Comparison of ENCODE assay signal across 8 cellular contexts in genomic region chr19:19464339-19465098, GRCh38. TPM values are rescaled to one million over a fixed set of nuclear protein-coding genes. Genes with fewer than 3 reads are reported as not detected.
A peak's percentile ranks its signal among the peaks of the same experiment; 100 is the strongest.
DNase-seq lines count a peak whose midpoint lies in the region; ATAC-seq and TF ChIP-seq lines count a peak whose summit lies in the region.

No MANE protein-coding gene starts in this region.

- H3K27me3 ChIP-seq in cardiac muscle cell, result no peaks in the 10 kb centered on the region
- no peaks in the 10 kb centered on the region for H3K27me3 ChIP-seq in ectodermal cell (ENCODE audit: control insufficient read depth, insufficient read depth, low read length, poor library complexity, severe bottlenecking)
- no peaks in the 10 kb centered on the region for H3K27me3 ChIP-seq in mesenchymal stem cell (ENCODE audit: control insufficient read depth in 1 of 2, insufficient read depth in 1 of 2, low read length in 2 of 2)
- H3K27me3 ChIP-seq in upper lobe of left lung, result no peaks in the 10 kb centered on the region

- DNase-seq in cardiac muscle cell (ENCODE audit: low read depth in 1 of 2, low spot score in 1 of 2) (peak; percentile 76 to 80), left cardiac atrium (no peak), mesenchymal stem cell (peak; percentile 85), upper lobe of left lung (no peak), NCI-H1930 (lab: John Stamatoyannopoulos, UW) (no peak), RPMI8226 (no peak)

- TF ChIP-seq POLR2A in upper lobe of left lung (IDR thresholded peaks at IDR 0.05), result no peak

- no peak for TF ChIP-seq EP300 in upper lobe of left lung (IDR thresholded peaks at IDR 0.05)

- H3K4me3 ChIP-seq in cardiac muscle cell (no peak overlapping the region), ectodermal cell (ENCODE audit: insufficient read depth, low read depth, low read length) (no peak overlapping the region), mesenchymal stem cell (ENCODE audit: insufficient read depth in 1 of 2, low read depth in 1 of 2, low read length in 2 of 2) (no peak overlapping the region), upper lobe of left lung (no peak overlapping the region)

- no peak overlapping the region for H2AFZ ChIP-seq in mesenchymal stem cell (ENCODE audit: low read depth, low read length)

- H3K27ac ChIP-seq in cardiac muscle cell, result peak overlapping the region; percentile 95
- peak overlapping the region; percentile 92 for H3K27ac ChIP-seq in ectodermal cell (ENCODE audit: insufficient read depth, low read depth, low read length, poor library complexity, severe bottlenecking)
- H3K27ac ChIP-seq in mesenchymal stem cell (ENCODE audit: low read length, poor library complexity, severe bottlenecking), result peak overlapping the region; percentile 74
- H3K27ac ChIP-seq in upper lobe of left lung, result peak overlapping the region; percentile 78 to 92 (median 86)

- peaks cover 49% of the 10 kb centered on the region for H3K4me1 ChIP-seq in cardiac muscle cell (ENCODE audit: low read depth)
- peaks cover 52% of the 10 kb centered on the region for H3K4me1 ChIP-seq in ectodermal cell (ENCODE audit: control insufficient read depth, insufficient read depth, low read length)
- peaks cover 58% of the 10 kb centered on the region for H3K4me1 ChIP-seq in mesenchymal stem cell (ENCODE audit: control insufficient read depth, insufficient read depth, low read depth, low read length)
- H3K4me1 ChIP-seq in upper lobe of left lung, result peaks cover 51 to 57% (median 53%) of the 10 kb centered on the region in 4 donors

- H2AK5ac ChIP-seq in mesenchymal stem cell (ENCODE audit: low read length, severe bottlenecking), result peak overlapping the region; percentile 85

- H3K23ac ChIP-seq in mesenchymal stem cell (ENCODE audit: low read length in 2 of 2), result no peak overlapping the region

- peaks cover 20% of the 10 kb centered on the region for H3K79me1 ChIP-seq in mesenchymal stem cell (replicated peaks; ENCODE audit: low read length, poor library complexity, severe bottlenecking)

- H2BK5ac ChIP-seq in mesenchymal stem cell (ENCODE audit: low read depth, low read length, poor library complexity, severe bottlenecking), result no peak overlapping the region

- H3K14ac ChIP-seq in mesenchymal stem cell (ENCODE audit: low read length in 2 of 2), result peak overlapping the region in 1 of 2 experiments; percentile 13

- peak overlapping the region; percentile 40 to 69 for H2BK12ac ChIP-seq in mesenchymal stem cell (ENCODE audit: low read length in 2 of 2)

- H3K9me3 ChIP-seq in cardiac muscle cell (ENCODE audit: low read depth) (no peaks in the 10 kb centered on the region), ectodermal cell (ENCODE audit: control insufficient read depth, low read length) (peaks cover 11% of the 10 kb centered on the region), mesenchymal stem cell (ENCODE audit: control insufficient read depth, low read length) (peaks cover 24% of the 10 kb centered on the region), upper lobe of left lung (peaks cover 9 to 16% (median 11%) of the 10 kb centered on the region in 4 donors)

- peak overlapping the region; percentile 84 to 91 for H3K18ac ChIP-seq in mesenchymal stem cell (ENCODE audit: low read depth in 1 of 2, low read length in 2 of 2)

- H3K4ac ChIP-seq in mesenchymal stem cell (ENCODE audit: low read depth in 1 of 2, low read length in 2 of 2), result peak overlapping the region; percentile 91 to 93

- H4K8ac ChIP-seq in mesenchymal stem cell (ENCODE audit: low read length), result peak overlapping the region; percentile 93

- peak overlapping the region; percentile 93 for H4K91ac ChIP-seq in mesenchymal stem cell (ENCODE audit: low read length)

- H3K9ac ChIP-seq in mesenchymal stem cell (ENCODE audit: low read length), result peak overlapping the region; percentile 85

- 28 to 29% methylated on average over 13 of the region's 13 CpGs for WGBS in ectodermal cell, 2 experiments
- WGBS in mesenchymal stem cell, result 63% methylated on average over 12 of the region's 13 CpGs
- 51 to 62% methylated on average over 10 to 13 of the region's 13 CpGs for WGBS in upper lobe of left lung, 2 donors

- H3K4me2 ChIP-seq in mesenchymal stem cell (ENCODE audit: low read length, poor library complexity, severe bottlenecking), result no peak overlapping the region

- H2BK120ac ChIP-seq in mesenchymal stem cell (ENCODE audit: low read depth, low read length), result peak overlapping the region; percentile 86

- intact Hi-C loops in left cardiac atrium (cut with DNase I), result no loop called here

- no peaks in the 10 kb centered on the region for H3K36me3 ChIP-seq in cardiac muscle cell
- peaks cover 37% of the 10 kb centered on the region for H3K36me3 ChIP-seq in ectodermal cell (ENCODE audit: control insufficient read depth, insufficient read depth, low read length)
- H3K36me3 ChIP-seq in mesenchymal stem cell (ENCODE audit: control insufficient read depth in 1 of 2, insufficient read depth in 2 of 2, low read depth in 1 of 2, low read length in 2 of 2), result peaks cover 27 to 36% of the 10 kb centered on the region in 2 experiments
- peaks cover 7 to 36% (median 18%) of the 10 kb centered on the region in 4 donors for H3K36me3 ChIP-seq in upper lobe of left lung

- TF ChIP-seq CTCF in cardiac muscle cell (IDR thresholded peaks at IDR 0.05; ENCODE audit: low read depth, low read length), result no peak
- TF ChIP-seq CTCF in upper lobe of left lung (IDR thresholded peaks at IDR 0.05), result no peak

- ATAC-seq in left cardiac atrium, result no peak
- ATAC-seq in upper lobe of left lung (ENCODE audit: low FRiP score in 2 of 2), result no peak
- no peak for ATAC-seq in GM18519 (IDR thresholded peaks at IDR 0.05; ENCODE audit: low FRiP score, unreplicated experiment)

- H2BK15ac ChIP-seq in mesenchymal stem cell (ENCODE audit: low read depth, poor library complexity, severe bottlenecking), result peak overlapping the region; percentile 71

RNA-seq across cellular contexts. Expression of gene TSSK6, which starts 50.8 kb away (rescaled TPM):
- total RNA-seq in cardiac muscle cell (4.1 and 11.9 TPM in 2 replicates), left cardiac atrium (under 1 TPM; 0.50 to 0.88 TPM), upper lobe of left lung (1 to 10 TPM; 1.7 to 7.3 (median 3.1) TPM)
- polyA plus RNA-seq in cardiac muscle cell, result 0.60 and 1.5 TPM in 2 replicates
- 4.3 TPM for polyA plus RNA-seq in ectodermal cell (2013, experiment 1 of 4)
- 4.0 TPM for polyA plus RNA-seq in ectodermal cell (2013, experiment 2 of 4)
- 3.8 TPM for polyA plus RNA-seq in ectodermal cell (2013, experiment 3 of 4)
- polyA plus RNA-seq in ectodermal cell (2013, experiment 4 of 4), result 4.0 TPM
- 0.61 TPM for polyA plus RNA-seq in mesenchymal stem cell (2013, experiment 1 of 2)
- polyA plus RNA-seq in mesenchymal stem cell (2013, experiment 2 of 2), result 0.66 TPM

RNA-seq across cellular contexts. Expression of gene NDUFA13, which starts 51.5 kb away (rescaled TPM):
- total RNA-seq in cardiac muscle cell (119 and 172 TPM in 2 replicates), left cardiac atrium (100 to 1,000 TPM; 850 to 852 TPM), upper lobe of left lung (100 to 1,000 TPM in 3 of 6 donors, 10 to 100 TPM in 3; 24.3 to 305 (median 112) TPM)
- polyA plus RNA-seq in cardiac muscle cell, result 806 and 843 TPM in 2 replicates
- polyA plus RNA-seq in ectodermal cell (2013, experiment 1 of 4), result 234 TPM
- 244 TPM for polyA plus RNA-seq in ectodermal cell (2013, experiment 2 of 4)
- 220 TPM for polyA plus RNA-seq in ectodermal cell (2013, experiment 3 of 4)
- 240 TPM for polyA plus RNA-seq in ectodermal cell (2013, experiment 4 of 4)
- polyA plus RNA-seq in mesenchymal stem cell (2013, experiment 1 of 2), result 201 TPM
- polyA plus RNA-seq in mesenchymal stem cell (2013, experiment 2 of 2), result 201 TPM

RNA-seq across cellular contexts. Expression of gene GATAD2A, which starts 59.0 kb away (rescaled TPM):
- total RNA-seq in cardiac muscle cell, result 72.9 and 98.3 TPM in 2 replicates
- 32.3 and 39.4 TPM in 2 replicates for polyA plus RNA-seq in cardiac muscle cell
- 10 to 100 TPM; 34.2 to 62.3 TPM for total RNA-seq in left cardiac atrium
- polyA plus RNA-seq in ectodermal cell (2013, experiment 1 of 4), result 104 TPM
- 102 TPM for polyA plus RNA-seq in ectodermal cell (2013, experiment 2 of 4)
- 58.0 TPM for polyA plus RNA-seq in ectodermal cell (2013, experiment 3 of 4)
- polyA plus RNA-seq in ectodermal cell (2013, experiment 4 of 4), result 61.0 TPM
- polyA plus RNA-seq in mesenchymal stem cell (2013, experiment 1 of 2), result 46.1 TPM
- 42.5 TPM for polyA plus RNA-seq in mesenchymal stem cell (2013, experiment 2 of 2)
- 100 to 1,000 TPM in 2 of 6 donors, 10 to 100 TPM in 4; 60.8 to 182 (median 88.0) TPM for total RNA-seq in upper lobe of left lung

Comparison
In these comparisons a context has a peak if more than half of its experiments do, and no peak if none do; other contexts are left out.
1. DNase-seq: peak in cardiac muscle cell (2 of 2) and mesenchymal stem cell (single experiment); none in left cardiac atrium (single experiment), upper lobe of left lung (0 of 2), NCI-H1930 (0 of 2) and RPMI8226 (single experiment).
2. Peak in every context shown above with its lines, with median percentiles within 50 percentile points of each other: H3K27ac ChIP-seq.